In the genomic region with DNA sequence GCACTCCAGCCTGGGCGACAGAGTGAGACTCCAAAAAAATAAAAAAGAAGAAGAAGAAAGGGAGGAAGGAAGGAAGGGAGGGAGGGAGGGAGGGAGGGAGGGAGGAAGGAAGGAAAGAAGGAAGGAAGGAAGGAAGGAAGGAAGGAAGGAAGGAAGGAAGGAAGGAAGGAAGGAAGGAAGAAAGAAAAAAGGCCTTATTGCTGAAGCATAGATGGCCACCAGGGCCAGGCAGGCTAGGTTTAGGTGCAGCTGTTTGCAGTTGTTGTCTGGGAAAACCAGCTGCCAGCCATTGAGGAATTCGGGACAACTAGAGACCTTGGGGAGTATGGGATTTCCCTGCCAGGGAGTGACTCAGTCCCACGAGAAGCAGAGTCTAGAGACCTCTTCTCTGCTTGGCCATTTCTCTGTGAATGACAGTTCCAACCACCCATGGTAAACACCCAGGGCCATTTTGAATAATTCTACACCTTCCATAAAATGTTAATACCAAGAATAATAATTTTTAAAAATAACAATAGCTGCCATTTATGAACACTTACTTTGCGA, we compare ENCODE assay signal across 20 cellular contexts. TPM values are rescaled to one million over a fixed set of nuclear protein-coding genes. Genes with fewer than 3 reads are reported as not detected.
"Had no signal": no experiment of that assay in that cellular context is flagged by ENCODE, and none has a peak within 500 bp of the region (broad histone marks: within the 10 kb centered on the region; RNA-seq: fewer than 3 reads in every experiment).

No MANE protein-coding gene starts in this region.

- H3K27ac ChIP-seq: psoas muscle, right lobe of liver had no signal

- H3K27ac Mint-ChIP-seq: activated naive CD4-positive, alpha-beta T cell treated with anti-CD3 and anti-CD28 coated beads, Interleukin-2, amount 50 U/mL, for 24 hours; activated T-helper 2 cell treated with anti-CD3 and anti-CD28 coated beads, Interferon-gamma antibody, Interleukin-2, Interleukin-4, amounts not matched to agents 10 μg/mL and 5 μg/mL and 100 μg/mL, durations not matched to agents 14 hours and 24 hours and 36 hours; brain; endodermal cell; natural killer cell; type B pancreatic cell had no signal

- H3K9me3 Mint-ChIP-seq: activated naive CD4-positive, alpha-beta T cell treated with anti-CD3 and anti-CD28 coated beads, Interleukin-2, amount 50 U/mL, for 24 hours; activated T-helper 2 cell treated with anti-CD3 and anti-CD28 coated beads, Interferon-gamma antibody, Interleukin-2, Interleukin-4, amounts not matched to agents 10 μg/mL and 5 μg/mL and 100 μg/mL, durations not matched to agents 14 hours and 24 hours and 36 hours; brain; endodermal cell; natural killer cell; type B pancreatic cell had no signal

- DNase-seq: activated CD4-positive, CD25-positive, alpha-beta regulatory T cell; amniotic stem cell; cerebellar nuclear complex; dermis blood vessel endothelial cell; endodermal cell; left cardiac atrium; natural killer cell; occipital lobe; psoas muscle; right lobe of liver; spleen; stimulated activated CD4-positive, alpha-beta T cell treated with anti-CD3 and anti-CD28 coated beads, Interleukin-1b, Interleukin-23, amount 100 ng/mL, for 48 hours; stimulated activated naive CD4-positive, alpha-beta T cell treated with Interleukin-2 at 50 U/mL for 16 hours; T-helper 2 cell had no signal

- H3K36me3 Mint-ChIP-seq: activated naive CD4-positive, alpha-beta T cell treated with anti-CD3 and anti-CD28 coated beads, Interleukin-2, amount 50 U/mL, for 24 hours; brain; natural killer cell; type B pancreatic cell had no signal

- H3K27me3 Mint-ChIP-seq: type B pancreatic cell had no signal

- H3K4me3 ChIP-seq: lung, psoas muscle, right lobe of liver, spleen had no signal

- ATAC-seq: left cardiac atrium, natural killer cell, psoas muscle, right lobe of liver had no signal

- H3K27me3 ChIP-seq: right lobe of liver had no signal

- H3K4me3 Mint-ChIP-seq: activated naive CD4-positive, alpha-beta T cell treated with anti-CD3 and anti-CD28 coated beads, Interleukin-2, amount 50 U/mL, for 24 hours; brain; endodermal cell; natural killer cell; type B pancreatic cell had no signal

- H3K4me1 Mint-ChIP-seq: activated naive CD4-positive, alpha-beta T cell treated with anti-CD3 and anti-CD28 coated beads, Interleukin-2, amount 50 U/mL, for 24 hours; brain; endodermal cell; natural killer cell had no signal

RNA-seq across cellular contexts. Expression of a gene that starts 31.0 kb away (rescaled TPM):
- total RNA-seq: activated T-helper 2 cell treated with anti-CD3 and anti-CD28 coated beads, Interferon-gamma antibody, Interleukin-2, Interleukin-4, amounts not matched to agents 10 μg/mL and 5 μg/mL and 100 μg/mL, durations not matched to agents 14 hours and 24 hours and 36 hours; endodermal cell; mononuclear cell; natural killer cell; occipital lobe had no signal
